Comparison of ENCODE assay signal across 1 cellular context in genomic region chr3:9915252-9916141, GRCh38.
A peak's percentile ranks its signal among the peaks of the same experiment; 100 is the strongest.
TF ChIP-seq lines count a peak whose summit lies in the region.

No MANE protein-coding gene starts in this region.

TF ChIP-seq in HepG2, 621 proteins besides CTCF, POLR2A, EP300 and RAD21 (continued from another document and continues in another):
- TF ChIP-seq CSRNP1 (CRISPR knock-in tag; IDR thresholded peaks at IDR 0.05), result 0 out of 2 replicates have a peak, but pooled peaks have one; percentile 42
- 0 out of 2 replicates have a peak, but pooled peaks have one; percentile 6 for TF ChIP-seq SNAI1 (CRISPR knock-in tag; IDR thresholded peaks at IDR 0.05; ENCODE audit: borderline replicate concordance)
- peak; percentile 75; the same call in 1 of the 2 replicates for TF ChIP-seq ZNF138 (CRISPR knock-in tag; IDR thresholded peaks at IDR 0.05; ENCODE audit: low read depth)
- 0 out of 2 replicates have a peak, but pooled peaks have one; percentile 27 for TF ChIP-seq NFKBIZ (CRISPR knock-in tag; IDR thresholded peaks at IDR 0.05)
- 0 out of 2 replicates have a peak, but pooled peaks have one; percentile 42 for TF ChIP-seq ZNF276 (CRISPR knock-in tag; IDR thresholded peaks at IDR 0.05; ENCODE audit: low read depth)
- 0 out of 2 replicates have a peak, but pooled peaks have one; percentile 55 for TF ChIP-seq WIZ (CRISPR knock-in tag; IDR thresholded peaks at IDR 0.05)
- TF ChIP-seq ZNF335 (CRISPR knock-in tag; IDR thresholded peaks at IDR 0.05), result 0 out of 2 replicates have a peak, but pooled peaks have one; percentile 36
- peak; percentile 66; the same call in 1 of the 2 replicates for TF ChIP-seq ZNF770 (CRISPR knock-in tag; IDR thresholded peaks at IDR 0.05)
- 0 out of 2 replicates have a peak, but pooled peaks have one; percentile 34 for TF ChIP-seq ZNF430 (CRISPR knock-in tag; IDR thresholded peaks at IDR 0.05)
- TF ChIP-seq RBFOX2 (IDR thresholded peaks at IDR 0.05; ENCODE audit: low read depth, low read length), result peak; percentile 92
- TF ChIP-seq CERS6 (CRISPR knock-in tag; IDR thresholded peaks at IDR 0.05), result no peak
- TF ChIP-seq ZNF446 (CRISPR knock-in tag; IDR thresholded peaks at IDR 0.05), result peak; percentile 75
- peak; percentile 77; the same call in 1 of the 2 replicates for TF ChIP-seq ZSCAN21 (CRISPR knock-in tag; IDR thresholded peaks at IDR 0.05; ENCODE audit: borderline replicate concordance)
- TF ChIP-seq SALL2 (CRISPR knock-in tag; IDR thresholded peaks at IDR 0.05), result no peak; the same call in 1 of the 2 replicates
- no peak for TF ChIP-seq AHR (CRISPR knock-in tag; IDR thresholded peaks at IDR 0.05)
- TF ChIP-seq ZNF570 (CRISPR knock-in tag; IDR thresholded peaks at IDR 0.05; ENCODE audit: borderline replicate concordance), result no peak
- no peak for TF ChIP-seq TRAFD1 (CRISPR knock-in tag; IDR thresholded peaks at IDR 0.05; ENCODE audit: borderline replicate concordance)
- peak; percentile 75; the same call in 1 of the 2 replicates for TF ChIP-seq HINFP (CRISPR knock-in tag; IDR thresholded peaks at IDR 0.05; ENCODE audit: low read depth)
- peak; percentile 68 for TF ChIP-seq HNF1B (CRISPR knock-in tag; IDR thresholded peaks at IDR 0.05)
- peak; percentile 21; the same call in 1 of the 2 replicates for TF ChIP-seq RARA (CRISPR knock-in tag; IDR thresholded peaks at IDR 0.05)
- TF ChIP-seq ATF7-NPFF (CRISPR knock-in tag; IDR thresholded peaks at IDR 0.05; ENCODE audit: low read depth), result peak; percentile 92
- TF ChIP-seq ZNF451 (CRISPR knock-in tag; IDR thresholded peaks at IDR 0.05), result peak; percentile 88
- TF ChIP-seq ZNF761 (CRISPR knock-in tag; conservative IDR thresholded peaks at IDR 0.05), result 0 out of 2 replicates have a peak, but pooled peaks have one; percentile 49
- 0 out of 2 replicates have a peak, but pooled peaks have one; percentile 79 for TF ChIP-seq THAP7 (CRISPR knock-in tag; IDR thresholded peaks at IDR 0.05)
- TF ChIP-seq CSRNP2 (CRISPR knock-in tag; conservative IDR thresholded peaks at IDR 0.05; ENCODE audit: low read depth), result peak; percentile 57; the same call in 1 of the 2 replicates
- peak; percentile 45; the same call in 1 of the 2 replicates for TF ChIP-seq SRY (CRISPR knock-in tag; IDR thresholded peaks at IDR 0.05)
- no peak for TF ChIP-seq FOSL1 (CRISPR knock-in tag; IDR thresholded peaks at IDR 0.05; ENCODE audit: borderline replicate concordance)
- peak; percentile 81; the same call in 1 of the 2 replicates for TF ChIP-seq RFXAP (CRISPR knock-in tag; IDR thresholded peaks at IDR 0.05; ENCODE audit: borderline replicate concordance)
- peak; percentile 67 for TF ChIP-seq TAF1 (CRISPR knock-in tag; IDR thresholded peaks at IDR 0.05)
- peak; percentile 53; the same call in 1 of the 2 replicates for TF ChIP-seq ZNF709 (CRISPR knock-in tag; IDR thresholded peaks at IDR 0.05)
- peak; percentile 99 for TF ChIP-seq ZNF672 (CRISPR knock-in tag; IDR thresholded peaks at IDR 0.05)
- peak; percentile 47; the same call in 1 of the 2 replicates for TF ChIP-seq SNAPC2 (CRISPR knock-in tag; IDR thresholded peaks at IDR 0.05)
- peak; percentile 38; the same call in 1 of the 2 replicates for TF ChIP-seq ZXDC (CRISPR knock-in tag; IDR thresholded peaks at IDR 0.05)
- peak; percentile 95; the same call in 1 of the 2 replicates for TF ChIP-seq DNMT1 (CRISPR knock-in tag; IDR thresholded peaks at IDR 0.05)
- TF ChIP-seq ETS1 (CRISPR knock-in tag; IDR thresholded peaks at IDR 0.05), result peak; percentile 79; the same call in 1 of the 2 replicates
- no peak for TF ChIP-seq ZMYM3 (CRISPR knock-in tag; IDR thresholded peaks at IDR 0.05)
- TF ChIP-seq ZSCAN12 (CRISPR knock-in tag; IDR thresholded peaks at IDR 0.05), result peak; percentile 67; the same call in 1 of the 2 replicates
- no peak for TF ChIP-seq SP1 (IDR thresholded peaks at IDR 0.05)
- TF ChIP-seq SP1 (CRISPR knock-in tag; IDR thresholded peaks at IDR 0.05), result 0 out of 2 replicates have a peak, but pooled peaks have one; percentile 55
- peak; percentile 80 for TF ChIP-seq MED8 (CRISPR knock-in tag; IDR thresholded peaks at IDR 0.05; ENCODE audit: insufficient replicate concordance)
- TF ChIP-seq SYNCRIP (IDR thresholded peaks at IDR 0.05; ENCODE audit: insufficient read depth, low read depth, low read length), result no peak
- no peak for TF ChIP-seq ZNF224 (CRISPR knock-in tag; IDR thresholded peaks at IDR 0.05)
- peak; percentile 84; the same call in 1 of the 2 replicates for TF ChIP-seq ZNF766 (CRISPR knock-in tag; IDR thresholded peaks at IDR 0.05; ENCODE audit: borderline replicate concordance)
- TF ChIP-seq ZNF713 (CRISPR knock-in tag; IDR thresholded peaks at IDR 0.05), result 0 out of 2 replicates have a peak, but pooled peaks have one; percentile 62
- TF ChIP-seq KDM4B (CRISPR knock-in tag; IDR thresholded peaks at IDR 0.05), result no peak
